In the genomic region with DNA sequence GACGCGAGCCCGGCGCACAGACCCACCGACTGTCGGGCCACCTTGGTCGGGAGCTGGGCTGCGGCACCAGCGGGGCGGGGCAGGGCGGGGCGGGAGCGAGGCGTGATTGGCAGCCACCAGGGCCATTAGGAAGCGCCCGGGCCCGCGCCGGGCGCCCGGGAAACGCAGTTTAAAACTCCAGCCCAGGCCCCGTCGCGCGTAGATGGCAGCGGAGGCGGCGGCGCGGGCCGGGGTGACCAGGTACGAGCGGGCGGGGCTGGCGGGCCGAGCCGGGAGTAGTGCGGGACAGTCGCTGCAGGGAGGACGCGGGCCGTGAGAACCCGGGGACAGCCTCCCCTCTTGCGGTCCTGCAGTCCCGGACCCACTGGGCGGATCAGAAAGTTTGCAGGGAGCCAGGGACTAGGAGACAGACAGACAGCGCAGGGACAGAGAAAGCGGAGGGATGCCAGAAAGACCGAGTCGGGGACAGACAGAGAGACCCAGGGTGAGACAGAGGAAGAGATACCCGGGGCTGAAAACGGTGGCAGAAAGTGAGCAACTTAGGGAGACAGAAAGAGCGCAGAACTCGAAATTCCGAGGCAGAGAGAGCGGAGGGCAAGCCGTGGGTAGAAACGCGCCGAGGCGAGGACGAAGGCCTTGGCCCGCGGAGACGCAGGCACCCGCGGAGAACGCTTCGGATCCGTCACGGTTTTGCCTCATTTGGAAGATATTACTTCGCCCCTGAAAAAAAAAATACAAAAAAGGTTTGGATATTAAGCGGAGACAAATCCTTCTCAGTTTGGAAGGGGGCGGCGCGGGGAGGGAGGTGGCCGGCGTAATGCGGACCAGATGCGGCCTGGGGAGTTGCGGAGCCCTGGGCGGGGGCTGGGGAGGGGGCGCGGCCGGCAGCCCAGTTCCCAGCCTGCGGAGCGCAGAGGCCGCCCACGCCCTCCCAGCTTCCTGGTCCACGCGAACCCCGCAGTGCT, we compare ENCODE assay signal across 8 cellular contexts. TPM values are rescaled to one million over a fixed set of nuclear protein-coding genes. Genes with fewer than 3 reads are reported as not detected.
A peak's percentile ranks its signal among the peaks of the same experiment; 100 is the strongest.
DNase-seq lines count a peak whose midpoint lies in the region; ATAC-seq and TF ChIP-seq lines count a peak whose summit lies in the region.

DMBX1 (plus strand) TSS at position 199 of the 965 bp plus-strand sequence. CDS start 17,175 bp downstream, outside the sequence.

- H3K18ac ChIP-seq in mesenchymal stem cell (ENCODE audit: low read depth in 1 of 2, low read length in 2 of 2), result no peak within 1 kb of the TSS

- H2AFZ ChIP-seq in mesenchymal stem cell (ENCODE audit: low read depth, low read length), result no peak within 1 kb of the TSS

- no peaks in the 10 kb centered on the region for H3K79me1 ChIP-seq in mesenchymal stem cell (replicated peaks; ENCODE audit: low read length, poor library complexity, severe bottlenecking)

- H3K4me1 ChIP-seq in mesenchymal stem cell (ENCODE audit: control insufficient read depth, insufficient read depth, low read depth, low read length) (peaks cover 17% of the 10 kb centered on the region), thoracic aorta (ENCODE audit: control insufficient read depth in 1 of 2, low read depth in 2 of 2) (peaks cover 13 to 24% of the 10 kb centered on the region in 2 donors)

- H3K9me3 ChIP-seq in mesenchymal stem cell (ENCODE audit: control insufficient read depth, low read length) (no peaks in the 10 kb centered on the region), thoracic aorta (no peaks in the 10 kb centered on the region)

- no peak within 1 kb of the TSS for H3K9ac ChIP-seq in mesenchymal stem cell (ENCODE audit: low read length)

- no peak within 1 kb of the TSS for H3K14ac ChIP-seq in mesenchymal stem cell (ENCODE audit: low read length in 2 of 2)

- no peak within 1 kb of the TSS for H2BK5ac ChIP-seq in mesenchymal stem cell (ENCODE audit: low read depth, low read length, poor library complexity, severe bottlenecking)

- no peak within 1 kb of the TSS for H4K91ac ChIP-seq in mesenchymal stem cell (ENCODE audit: low read length)

- H2BK120ac ChIP-seq in mesenchymal stem cell (ENCODE audit: low read depth, low read length), result no peak within 1 kb of the TSS

- WGBS in mesenchymal stem cell, result 2% methylated on average over 88 of the region's 93 CpGs

- peak within 1 kb of the TSS; percentile 25 for H3K4me2 ChIP-seq in mesenchymal stem cell (ENCODE audit: low read length, poor library complexity, severe bottlenecking)

- TF ChIP-seq CTCF in GM20000 (IDR thresholded peaks at IDR 0.05; ENCODE audit: extremely low read depth, missing control alignments) (no peak), thoracic aorta (IDR thresholded peaks at IDR 0.05) (no peak)

- no peak within 1 kb of the TSS for H3K4ac ChIP-seq in mesenchymal stem cell (ENCODE audit: low read depth in 1 of 2, low read length in 2 of 2)

- no peak within 1 kb of the TSS for H3K23ac ChIP-seq in mesenchymal stem cell (ENCODE audit: low read length in 2 of 2)

- no peak within 1 kb of the TSS for H2BK15ac ChIP-seq in mesenchymal stem cell (ENCODE audit: low read depth, poor library complexity, severe bottlenecking)

- no peak within 1 kb of the TSS for H2AK5ac ChIP-seq in mesenchymal stem cell (ENCODE audit: low read length, severe bottlenecking)

- ATAC-seq in thoracic aorta (ENCODE audit: insufficient number of reproducible peaks, low FRiP score, low read depth), result no peak
- ATAC-seq in GM21423 (IDR thresholded peaks at IDR 0.05; ENCODE audit: unreplicated experiment), result no peak

- H3K27ac ChIP-seq in mesenchymal stem cell (ENCODE audit: low read length, poor library complexity, severe bottlenecking) (no peak within 1 kb of the TSS), thoracic aorta (no peak within 1 kb of the TSS)

- H3K36me3 ChIP-seq in mesenchymal stem cell (ENCODE audit: control insufficient read depth in 1 of 2, insufficient read depth in 2 of 2, low read depth in 1 of 2, low read length in 2 of 2), result no peaks in the 10 kb centered on the region
- no peaks in the 10 kb centered on the region for H3K36me3 ChIP-seq in thoracic aorta

- H2BK12ac ChIP-seq in mesenchymal stem cell (ENCODE audit: low read length in 2 of 2), result no peak within 1 kb of the TSS

- H4K8ac ChIP-seq in mesenchymal stem cell (ENCODE audit: low read length), result no peak within 1 kb of the TSS

- peak within 1 kb of the TSS in 1 of 2 experiments; percentile 59 for H3K4me3 ChIP-seq in mesenchymal stem cell (ENCODE audit: insufficient read depth in 1 of 2, low read depth in 1 of 2, low read length in 2 of 2)
- H3K4me3 ChIP-seq in thoracic aorta, result peak within 1 kb of the TSS; percentile 68

- H3K27me3 ChIP-seq in mesenchymal stem cell (ENCODE audit: control insufficient read depth in 1 of 2, insufficient read depth in 1 of 2, low read length in 2 of 2), result peaks cover 96 to 97% of the 10 kb centered on the region in 2 experiments
- H3K27me3 ChIP-seq in thoracic aorta (replicated peaks; ENCODE audit: insufficient read depth), result peaks cover 8% of the 10 kb centered on the region

- DNase-seq in AG08396 (ENCODE audit: low spot score), result peak; percentile 88
- DNase-seq in GM20000 (ENCODE audit: low spot score), result peak; percentile 73
- DNase-seq in RKO (ENCODE audit: low spot score), result peak; percentile 62
- peak; percentile 46 for DNase-seq in cerebellum (ENCODE audit: low spot score)
- DNase-seq in mesenchymal stem cell, result peak; percentile 8
- no peak for DNase-seq in thoracic aorta (ENCODE audit: low spot score)
- no peak for DNase-seq in KG1 (lab: John Stamatoyannopoulos, UW)

RNA-seq across cellular contexts. Expression of gene DMBX1, which starts in this region (rescaled TPM):
- 0.82 TPM for total RNA-seq in cerebellum
- not detected for polyA plus RNA-seq in mesenchymal stem cell (2013, experiment 1 of 2)
- not detected for polyA plus RNA-seq in mesenchymal stem cell (2013, experiment 2 of 2)
- total RNA-seq in thoracic aorta, result not detected

Comparison
In these comparisons a context has a peak if more than half of its experiments do, and no peak if none do; other contexts are left out.
1. Peak in DNase-seq in cerebellum; RNA of the gene not detected or under 1 TPM.
2. DNase-seq: peak in AG08396 (single experiment), GM20000 (single experiment), RKO (single experiment) and mesenchymal stem cell (single experiment); none in thoracic aorta (single experiment) and KG1 (single experiment).